In the genomic region with DNA sequence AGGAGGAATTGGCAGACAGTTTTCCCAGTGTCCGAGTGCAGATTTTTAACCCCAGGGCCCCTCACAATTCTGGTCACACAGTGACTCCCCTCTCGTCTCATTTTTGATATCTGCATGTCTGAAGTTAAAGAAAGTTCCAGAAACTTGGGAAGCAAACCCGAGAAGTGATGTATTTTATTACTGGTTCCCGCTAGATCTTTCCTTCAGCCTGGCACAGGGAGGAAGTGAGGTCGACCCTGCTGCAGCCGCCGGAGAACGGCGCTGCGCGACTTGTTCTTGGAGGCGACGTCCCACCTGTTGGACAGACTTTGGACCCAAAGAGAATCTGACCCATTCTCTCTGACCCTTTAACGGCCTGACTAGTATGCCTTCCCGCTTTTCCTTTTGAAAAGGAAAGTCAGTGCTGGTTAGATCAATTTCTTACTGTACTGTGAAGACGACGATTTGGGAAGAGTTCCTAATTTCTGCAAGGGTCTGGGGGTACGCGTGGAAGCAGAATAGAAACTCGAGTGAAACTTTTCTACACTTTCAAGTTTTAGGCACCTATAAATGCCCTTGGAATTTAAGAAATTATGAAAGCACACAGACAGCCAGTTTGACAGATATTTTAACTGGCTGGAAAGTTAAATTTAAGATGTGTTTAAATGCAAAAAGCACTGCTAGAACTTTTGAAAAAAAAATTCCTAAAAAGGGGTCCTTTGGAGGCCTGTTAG, we compare ENCODE assay signal across 8 cellular contexts. TPM values are rescaled to one million over a fixed set of nuclear protein-coding genes. Genes with fewer than 3 reads are reported as not detected.
DNase-seq lines count a peak whose midpoint lies in the region; ATAC-seq and FAIRE-seq lines count a peak whose summit lies in the region.

No MANE protein-coding gene starts in this region.

- H3K27ac Mint-ChIP-seq in activated naive CD8-positive, alpha-beta T cell treated with anti-CD3 and anti-CD28 coated beads, Interleukin-2, amount 50 U/mL, for 24 hours, result peak overlapping the region; percentile 94

- DNase-seq in AG20443 (ENCODE audit: low spot score) (peak; percentile 42), GM18507 (ENCODE audit: extremely low spot score, insufficient read length, low read depth) (no peak), NCI-H69 (lab: John Stamatoyannopoulos, UW) (peak; percentile 73), left ventricle myocardium superior (peak; percentile 61), DMS153 treated with DMSO at 0.1 percent for 48 hours (lab: John Stamatoyannopoulos, UW; ENCODE audit: unreplicated experiment) (no peak)
- DNase-seq in activated naive CD8-positive, alpha-beta T cell treated with anti-CD3 and anti-CD28 coated beads, Interleukin-2, amount 50 U/mL, for 24 hours, result peak; percentile 38

- peaks cover 8% of the 10 kb centered on the region for H3K4me1 ChIP-seq in rectal smooth muscle tissue (ENCODE audit: control insufficient read depth, insufficient read depth, low read length)

- H3K4me3 ChIP-seq in rectal smooth muscle tissue (ENCODE audit: low read length), result peak overlapping the region; percentile 68

- intact Hi-C loops in left ventricle myocardium superior (cut with micrococcal nuclease), result no loop called here

- H3K9me3 Mint-ChIP-seq in activated naive CD8-positive, alpha-beta T cell treated with anti-CD3 and anti-CD28 coated beads, Interleukin-2, amount 50 U/mL, for 24 hours, result peaks cover 4% of the 10 kb centered on the region

- no peak for ATAC-seq in activated naive CD8-positive, alpha-beta T cell treated with anti-CD3 and anti-CD28 coated beads, Interleukin-2, amount 50 U/mL, for 24 hours
- ATAC-seq in left ventricle myocardium superior (no peak), HG03025 (IDR thresholded peaks at IDR 0.05; ENCODE audit: low FRiP score, unreplicated experiment) (no peak)

- no peaks in the 10 kb centered on the region for H3K27me3 Mint-ChIP-seq in activated naive CD8-positive, alpha-beta T cell treated with anti-CD3 and anti-CD28 coated beads, Interleukin-2, amount 50 U/mL, for 24 hours

- H3K4me1 Mint-ChIP-seq in activated naive CD8-positive, alpha-beta T cell treated with anti-CD3 and anti-CD28 coated beads, Interleukin-2, amount 50 U/mL, for 24 hours, result peaks cover 87% of the 10 kb centered on the region

- H3K27ac ChIP-seq in rectal smooth muscle tissue (ENCODE audit: low read depth, low read length), result peak overlapping the region; percentile 91

- H3K36me3 ChIP-seq in rectal smooth muscle tissue (ENCODE audit: control insufficient read depth, insufficient read depth, low read length), result no peaks in the 10 kb centered on the region

- peak; percentile 36 for FAIRE-seq in GM18507 (lab: Jason Lieb, UNC)

- peak overlapping the region; percentile 38 for H3K9ac ChIP-seq in rectal smooth muscle tissue (ENCODE audit: low read length)

- H3K36me3 Mint-ChIP-seq in activated naive CD8-positive, alpha-beta T cell treated with anti-CD3 and anti-CD28 coated beads, Interleukin-2, amount 50 U/mL, for 24 hours (ENCODE audit: low read depth), result peaks cover 32% of the 10 kb centered on the region

- H3K27me3 ChIP-seq in rectal smooth muscle tissue (ENCODE audit: control insufficient read depth, insufficient read depth, low read length), result no peaks in the 10 kb centered on the region

- peak overlapping the region; percentile 98 for H3K4me3 Mint-ChIP-seq in activated naive CD8-positive, alpha-beta T cell treated with anti-CD3 and anti-CD28 coated beads, Interleukin-2, amount 50 U/mL, for 24 hours

RNA-seq across cellular contexts. Expression of a gene that starts 0.7 kb away (rescaled TPM):
- total RNA-seq in left ventricle myocardium superior, result 23.5 TPM

Comparison
In these comparisons a context has a peak if more than half of its experiments do, and no peak if none do; other contexts are left out.
1. DNase-seq: peak in AG20443 (single experiment), NCI-H69 (single experiment), activated naive CD8-positive, alpha-beta T cell treated with anti-CD3 and anti-CD28 coated beads, Interleukin-2, amount 50 U/mL, for 24 hours (single experiment) and left ventricle myocardium superior (single experiment); none in GM18507 (single experiment) and DMS153 treated with DMSO at 0.1 percent for 48 hours (single experiment).